Comparison of ENCODE assay signal across 20 cellular contexts in genomic region chr22:32795214-32795596, GRCh38. TPM values are rescaled to one million over a fixed set of nuclear protein-coding genes. Genes with fewer than 3 reads are reported as not detected.
"Had no signal": no experiment of that assay in that cellular context is flagged by ENCODE, and none has a peak within 500 bp of the region (broad histone marks: within the 10 kb centered on the region; RNA-seq: fewer than 3 reads in every experiment).

No MANE protein-coding gene starts in this region.

- H3K27me3 ChIP-seq: body of pancreas, hepatocyte had no signal

- H2AFZ ChIP-seq: hepatocyte had no signal

- H3K4me1 ChIP-seq: body of pancreas had no signal

- H3K79me2 ChIP-seq: hepatocyte had no signal

- H3K9me3 ChIP-seq: body of pancreas, left ventricle myocardium inferior had no signal

- ATAC-seq: body of pancreas, esophagus mucosa had no signal

- DNase-seq: activated CD4-positive, alpha-beta memory T cell treated with anti-CD3 and anti-CD28 coated beads for 36 hours; activated CD4-positive, alpha-beta T cell treated with anti-CD3 and anti-CD28 coated beads for 48 hours; activated naive CD4-positive, alpha-beta T cell treated with anti-CD3 and anti-CD28 coated beads for 36 hours; activated naive CD8-positive, alpha-beta T cell treated with anti-CD3 and anti-CD28 coated beads, Interleukin-2, amount 10 ng/mL, durations not matched to agents 7 days and 5 days; activated T-cell treated with anti-CD3 and anti-CD28 coated beads, Interleukin-2, amount 50 U/mL, for 48 hours; body of pancreas; dermis blood vessel endothelial cell; effector memory CD4-positive, alpha-beta T cell; glutamatergic neuron; immature natural killer cell; kidney glomerular epithelial cell; left ventricle myocardium inferior; mammary epithelial cell; nephron progenitor cell; occipital lobe; small intestine; stimulated activated CD4-positive, alpha-beta T cell treated with anti-CD3 and anti-CD28 coated beads, Interleukin-15, amount 100 ng/mL, for 24 hours; stimulated activated naive CD4-positive, alpha-beta T cell had no signal

- FAIRE-seq: small intestine had no signal

- H3K4me3 ChIP-seq: body of pancreas, hepatocyte, left ventricle myocardium inferior had no signal

- H3K36me3 ChIP-seq: left ventricle myocardium inferior had no signal

- H3K27ac ChIP-seq: body of pancreas, hepatocyte, left ventricle myocardium inferior had no signal

- H3K4me2 ChIP-seq: hepatocyte had no signal

RNA-seq across cellular contexts. Expression of gene TIMP3, which starts 6.3 kb away (rescaled TPM):
- total RNA-seq: activated CD4-positive, alpha-beta memory T cell treated with anti-CD3 and anti-CD28 coated beads for 36 hours; activated naive CD4-positive, alpha-beta T cell treated with anti-CD3 and anti-CD28 coated beads for 36 hours had no signal
- polyA plus RNA-seq: immature natural killer cell had no signal
